12 cellular contexts compared by ENCODE assay signal in genomic region chr15:90583471-90584252, GRCh38. TPM values are rescaled to one million over a fixed set of nuclear protein-coding genes. Genes with fewer than 3 reads are reported as not detected.
A peak's percentile ranks its signal among the peaks of the same experiment; 100 is the strongest.
DNase-seq lines count a peak whose midpoint lies in the region; ATAC-seq lines count a peak whose summit lies in the region.
"Had no signal": no experiment of that assay in that cellular context is flagged by ENCODE, and none has a peak within 500 bp of the region (broad histone marks: within the 10 kb centered on the region; RNA-seq: fewer than 3 reads in every experiment).

No MANE protein-coding gene starts in this region.

- DNase-seq in Right ventricle myocardium superior: no peak
- no peak for DNase-seq in cardiac septum (ENCODE audit: low spot score)
- no peak for DNase-seq in memory B cell (ENCODE audit: low spot score in 2 of 2)
- DNase-seq in activated effector memory CD4-positive, alpha-beta T cell treated with anti-CD3 and anti-CD28 coated beads, Interleukin-2, amount 50 U/mL, for 16 hours: no peak
- DNase-seq in NCI-H1048 (lab: John Stamatoyannopoulos, UW): no peak
- DNase-seq in NCI-H2196 treated with DMSO at 0.1 percent for 48 hours (lab: John Stamatoyannopoulos, UW; ENCODE audit: unreplicated experiment): no peak
- DNase-seq in NCI-H1092 (lab: John Stamatoyannopoulos, UW): no peak
- DNase-seq: mammary epithelial cell, NCI-H2081 had no signal

- H3K4me3 Mint-ChIP-seq in memory B cell: no peak overlapping the region

- peak; percentile 28 for ATAC-seq in Right ventricle myocardium superior (ENCODE audit: poor library complexity)
- ATAC-seq in memory B cell (ENCODE audit: low read depth): no peak
- ATAC-seq: activated CD4-positive, CD25-positive, alpha-beta regulatory T cell treated with anti-CD3 and anti-CD28 coated beads, Interleukin-2, amount 50 U/mL, for 24 hours had no signal

- H3K36me3 Mint-ChIP-seq in memory B cell: peaks cover 9% of the 10 kb centered on the region

- H3K27ac ChIP-seq in cingulate gyrus (ENCODE audit: low read depth, low read length): peak overlapping the region; percentile 90
- H3K27ac ChIP-seq: C4-2B had no signal

- peak overlapping the region; percentile 64 for H3K27ac Mint-ChIP-seq in memory B cell

- H3K9me3 Mint-ChIP-seq in memory B cell: no peaks in the 10 kb centered on the region

- H3K4me1 Mint-ChIP-seq in memory B cell: peaks cover 27% of the 10 kb centered on the region

- no peaks in the 10 kb centered on the region for H3K27me3 Mint-ChIP-seq in memory B cell

- intact Hi-C loops in Right ventricle myocardium superior (cut with DNase I) (no loop called here), cardiac septum (cut with DNase I) (no loop called here)

RNA-seq across cellular contexts. Expression of gene CRTC3, which starts 53.9 kb away (rescaled TPM):
- total RNA-seq in Right ventricle myocardium superior: 27.2 TPM
- 30.4 TPM for total RNA-seq in cardiac septum
